Comparison of ENCODE assay signal across 11 cellular contexts in the genomic region with DNA sequence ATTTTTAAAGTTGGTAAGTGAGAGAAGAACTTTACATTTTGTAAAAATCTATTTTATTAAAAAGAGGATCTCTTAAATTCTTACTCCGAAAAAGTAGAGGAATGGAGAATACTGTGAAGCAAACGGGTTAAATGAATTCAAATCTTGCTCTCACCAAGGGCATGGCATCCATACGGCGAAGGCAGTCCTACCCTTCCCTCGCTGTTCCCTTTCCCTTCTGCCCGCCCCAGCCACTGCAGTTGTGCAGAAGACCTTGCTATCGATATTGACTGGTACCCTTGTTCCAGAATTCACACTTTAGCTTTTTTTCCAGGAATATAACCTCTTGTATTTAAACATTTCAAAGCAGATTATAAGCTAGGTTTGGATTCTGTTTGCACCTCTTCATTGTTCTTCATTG.
"Had no signal": no experiment of that assay in that cellular context is flagged by ENCODE, and none has a peak within 500 bp of the region (broad histone marks: within the 10 kb centered on the region; RNA-seq: fewer than 3 reads in every experiment).

No MANE protein-coding gene starts in this region.

- DNase-seq: colonic mucosa; dermis blood vessel endothelial cell; stimulated activated CD4-positive, alpha-beta T cell treated with anti-CD3 and anti-CD28 coated beads, Interleukin-15, amount 100 ng/mL, for 24 hours; stimulated activated CD4-positive, alpha-beta T cell treated with anti-CD3 and anti-CD28 coated beads, Interleukin-4, amount 100 ng/mL, for 24 hours; tibial artery; upper lobe of left lung had no signal

- ATAC-seq: stimulated activated memory B cell treated with anti-CD40 and anti-IgM and Interleukin-4, amounts not matched to agents 10 μg/mL and 1 μg/mL and 100 μg/mL, for 72 hours had no signal

- H3K36me3 ChIP-seq: colonic mucosa, ovary, spleen, tibial artery, upper lobe of left lung, uterus had no signal

- H3K9me3 ChIP-seq: colonic mucosa, ovary, spleen, tibial artery, upper lobe of left lung, uterus had no signal

- H3K4me3 ChIP-seq: colonic mucosa, ovary, tibial artery, uterus had no signal

- H3K27me3 ChIP-seq: colonic mucosa, ovary, tibial artery, upper lobe of left lung, uterus had no signal

- H3K4me1 ChIP-seq: colonic mucosa, foreskin keratinocyte, tibial artery, uterus had no signal

- H3K27ac ChIP-seq: colonic mucosa, foreskin keratinocyte, ovary, spleen, tibial artery, upper lobe of left lung, uterus had no signal
